Comparison of ENCODE assay signal across 8 cellular contexts in genomic region chr1:248841702-248842395, GRCh38. TPM values are rescaled to one million over a fixed set of nuclear protein-coding genes. Genes with fewer than 3 reads are reported as not detected.
DNase-seq lines count a peak whose midpoint lies in the region; ATAC-seq and TF ChIP-seq lines count a peak whose summit lies in the region.

No MANE protein-coding gene starts in this region.

- no peak overlapping the region for H3K4me3 Mint-ChIP-seq in chondrocyte (ENCODE audit: unreplicated experiment)

- peaks cover 27% of the 10 kb centered on the region for H3K4me1 Mint-ChIP-seq in chondrocyte (ENCODE audit: low read depth)

- peaks cover 54% of the 10 kb centered on the region for H3K79me2 ChIP-seq in PC-3 (ENCODE audit: low read length)

- H3K27me3 ChIP-seq in heart left ventricle: no peaks in the 10 kb centered on the region
- H3K27me3 ChIP-seq in PC-3 (ENCODE audit: low read length): no peaks in the 10 kb centered on the region

- no peaks in the 10 kb centered on the region for H3K9me2 ChIP-seq in PC-3 (replicated peaks; ENCODE audit: low read length)

- H3K9me3 ChIP-seq in heart left ventricle (no peaks in the 10 kb centered on the region), PC-3 (ENCODE audit: low read length) (no peaks in the 10 kb centered on the region), mucosa of descending colon (no peaks in the 10 kb centered on the region)

- peak overlapping the region; percentile 75 for H3K27ac Mint-ChIP-seq in chondrocyte (ENCODE audit: unreplicated experiment)

- H3K4me3 ChIP-seq in heart left ventricle (no peak overlapping the region), PC-3 (ENCODE audit: low read length) (no peak overlapping the region), mucosa of descending colon (no peak overlapping the region)

- CTCF ChIA-PET in PC-3 (lab: Charles Lee): interaction anchor here (0.6 kb wide), 1 partner anchor 21 kb away, joined by 3 read pairs; no protein-coding TSS in a partner anchor

- POLR2A ChIA-PET in PC-3 (lab: Charles Lee; ENCODE audit: unreplicated experiment): no interaction called here

- peak; percentile 19 to 68 (median 55) for TF ChIP-seq CTCF in heart left ventricle (IDR thresholded peaks at IDR 0.05)
- TF ChIP-seq CTCF in PC-3 (conservative IDR thresholded peaks at IDR 0.05; ENCODE audit: low read depth, low read length): peak; percentile 75
- peak; percentile 73 for TF ChIP-seq CTCF in chondrocyte (IDR thresholded peaks at IDR 0.05)
- no peak for TF ChIP-seq CTCF in mucosa of descending colon (IDR thresholded peaks at IDR 0.05)

- no peaks in the 10 kb centered on the region for H3K27me3 Mint-ChIP-seq in chondrocyte (ENCODE audit: low read depth)

- no TSS peak for BruUV-seq in PC-3 (replicated peaks; lab: Mats Ljungman, UMichigan)

- H2AFZ ChIP-seq in PC-3 (ENCODE audit: low read length): no peak overlapping the region

- DNase-seq in heart left ventricle (peak in 3 of 5 donors; percentile 50 to 63 (median 52)), cardiac septum (ENCODE audit: low spot score) (no peak), PC-3 (peak; percentile 53), chondrocyte (ENCODE audit: low spot score) (no peak), mucosa of descending colon (peak in 2 of 3 donors; percentile 43 to 51), NCI-H1105 (lab: John Stamatoyannopoulos, UW) (no peak), NCI-H1105 treated with DMSO at 0.1 percent for 48 hours (lab: John Stamatoyannopoulos, UW) (no peak)

- H3K4me1 ChIP-seq in heart left ventricle (peaks cover 0 to 59% (median 40%) of the 10 kb centered on the region in 12 donors), PC-3 (ENCODE audit: insufficient read depth, low read length) (peaks cover 20% of the 10 kb centered on the region), mucosa of descending colon (ENCODE audit: low read depth) (peaks cover 10% of the 10 kb centered on the region)

- H4K20me1 ChIP-seq in PC-3 (ENCODE audit: low read length): no peaks in the 10 kb centered on the region

- H3F3A ChIP-seq in PC-3 (ENCODE audit: low read length, unreplicated experiment): no peaks in the 10 kb centered on the region

- no peaks in the 10 kb centered on the region for H3K9me3 Mint-ChIP-seq in chondrocyte (ENCODE audit: low read depth)

- 32 to 47% (median 39%) methylated on average over 12 of the region's 12 CpGs for WGBS in heart left ventricle, 4 donors

- H3K27ac ChIP-seq in heart left ventricle (peak overlapping the region in 10 of 12 donors; percentile 1 to 54 (median 44)), PC-3 (ENCODE audit: low read length) (no peak overlapping the region)

- no peak overlapping the region for H3K4me2 ChIP-seq in PC-3 (ENCODE audit: low read length)

- H3K36me3 ChIP-seq in heart left ventricle (peaks cover 0 to 33% (median 26%) of the 10 kb centered on the region in 9 donors), PC-3 (ENCODE audit: low read depth, low read length) (peaks cover 26% of the 10 kb centered on the region; the same call in 1 of the 2 replicates), mucosa of descending colon (ENCODE audit: low read depth) (no peaks in the 10 kb centered on the region)

- intact Hi-C loops in heart left ventricle (cut with DNase I): loop anchor here in 3 of 10 donors (1.0 to 2.0 kb wide), 3 partner anchors 12 to 17 kb away; partner anchors contain the start of gene ZNF692 (in 1 of the 3)
- intact Hi-C loops in cardiac septum (cut with DNase I): no loop called here
- intact Hi-C loops in PC-3 (cut with micrococcal nuclease): no loop called here
- intact Hi-C loops in mucosa of descending colon (cut with DNase I, micrococcal nuclease): no loop called here

- ATAC-seq in heart left ventricle: no peak
- ATAC-seq in PC-3: no peak
- no peak for ATAC-seq in mucosa of descending colon
- ATAC-seq in GM19452 (IDR thresholded peaks at IDR 0.05; ENCODE audit: unreplicated experiment): no peak

- H3K9ac ChIP-seq in PC-3 (ENCODE audit: low read length): no peak overlapping the region

- H3K36me3 Mint-ChIP-seq in chondrocyte (ENCODE audit: low read depth): peaks cover 9% of the 10 kb centered on the region

- no peak for TF ChIP-seq POLR2A in heart left ventricle (IDR thresholded peaks at IDR 0.05)

RNA-seq across cellular contexts. Expression of gene ZNF672, which starts 3.8 kb away (rescaled TPM):
- total RNA-seq in heart left ventricle (10 to 100 TPM; 27.9 to 63.8 (median 37.8) TPM), cardiac septum (40.7 TPM), PC-3 (2014; rRNA removed) (83.9 and 89.4 TPM in 2 replicates), chondrocyte (17.1 to 20.2 TPM (median 19.8 TPM) in 3 replicates), mucosa of descending colon (10 to 100 TPM; 29.6 to 38.8 (median 38.3) TPM)
- polyA plus RNA-seq in heart left ventricle: 10 to 100 TPM; 20.5 to 50.1 TPM

RNA-seq across cellular contexts. Expression of gene SH3BP5L, which starts 16.1 kb away (rescaled TPM):
- total RNA-seq in heart left ventricle: 10 to 100 TPM; 15.8 to 47.1 (median 19.3) TPM
- 10 to 100 TPM; 17.9 to 51.1 TPM for polyA plus RNA-seq in heart left ventricle
- 25.1 TPM for total RNA-seq in cardiac septum
- 63.5 and 70.6 TPM in 2 replicates for total RNA-seq in PC-3 (2014; rRNA removed)
- 30.1 to 33.9 TPM (median 30.8 TPM) in 3 replicates for total RNA-seq in chondrocyte
- 10 to 100 TPM; 27.2 to 31.0 (median 29.3) TPM for total RNA-seq in mucosa of descending colon

RNA-seq across cellular contexts. Expression of gene ZNF692, which starts 17.0 kb away (rescaled TPM):
- total RNA-seq in heart left ventricle (10 to 100 TPM in 6 of 9 donors, 1 to 10 TPM in 3; 7.4 to 19.7 (median 14.8) TPM), cardiac septum (18.1 TPM), PC-3 (2014; rRNA removed) (71.9 and 85.4 TPM in 2 replicates), chondrocyte (20.7 to 36.4 TPM (median 21.6 TPM) in 3 replicates), mucosa of descending colon (10 to 100 TPM; 26.7 to 51.7 (median 43.6) TPM)
- polyA plus RNA-seq in heart left ventricle: 10 to 100 TPM; 14.8 to 32.4 TPM

Comparison
In these comparisons a context has a peak if more than half of its experiments do, and no peak if none do; other contexts are left out.
1. DNase-seq: peak in heart left ventricle (3 of 5), PC-3 (single experiment) and mucosa of descending colon (2 of 3); none in cardiac septum (single experiment), chondrocyte (single experiment), NCI-H1105 (single experiment) and NCI-H1105 treated with DMSO at 0.1 percent for 48 hours (single experiment).